Comparison of ENCODE assay signal across 10 cellular contexts in the genomic region with DNA sequence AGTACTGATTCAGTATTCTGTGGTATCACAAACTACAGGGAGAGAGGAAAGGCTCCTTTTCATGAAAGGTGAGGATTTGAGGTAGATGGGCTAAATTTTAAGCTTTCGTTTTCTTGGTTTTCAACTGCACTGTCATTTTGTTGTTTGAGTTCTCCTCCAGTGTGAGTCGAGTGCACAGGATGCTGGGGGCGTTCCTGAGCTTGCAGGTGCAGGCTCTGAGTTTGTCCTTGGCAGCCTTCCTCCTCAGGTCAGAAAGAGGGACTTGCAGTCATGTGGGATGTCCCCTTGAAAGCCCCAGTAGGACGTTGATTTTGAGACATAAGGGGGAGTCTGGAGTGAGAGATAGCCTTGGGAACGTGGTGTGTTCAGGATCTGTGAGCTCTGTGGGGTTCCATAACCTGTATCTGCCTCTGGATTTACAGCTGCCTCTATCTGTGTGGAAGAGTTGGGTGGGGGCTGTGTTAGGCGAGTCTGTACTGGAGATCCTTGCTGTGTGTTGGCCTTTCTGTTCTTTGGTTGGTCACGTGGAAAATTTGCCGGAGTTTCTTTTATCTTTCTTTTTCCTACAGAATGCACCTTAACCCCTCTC. TPM values are rescaled to one million over a fixed set of nuclear protein-coding genes. Genes with fewer than 3 reads are reported as not detected.
DNase-seq lines count a peak whose midpoint lies in the region; ATAC-seq lines count a peak whose summit lies in the region.
"Had no signal": no experiment of that assay in that cellular context is flagged by ENCODE, and none has a peak within 500 bp of the region (broad histone marks: within the 10 kb centered on the region; RNA-seq: fewer than 3 reads in every experiment).

No MANE protein-coding gene starts in this region.

- no peaks in the 10 kb centered on the region for H3K9me3 Mint-ChIP-seq in activated CD8-positive, alpha-beta memory T cell treated with anti-CD3 and anti-CD28 coated beads, Interleukin-2, amount 10 ng/mL, durations not matched to agents 7 days and 5 days (ENCODE audit: low read depth)
- H3K9me3 Mint-ChIP-seq in activated naive CD4-positive, alpha-beta T cell treated with anti-CD3 and anti-CD28 coated beads, Interleukin-2, amount 50 U/mL, for 72 hours, result no peaks in the 10 kb centered on the region
- H3K9me3 Mint-ChIP-seq in stimulated activated memory B cell treated with anti-CD40 and anti-IgM and Interleukin-4, amounts not matched to agents 10 μg/mL and 1 μg/mL and 100 μg/mL, for 72 hours, result no peaks in the 10 kb centered on the region

- no peak for DNase-seq in activated CD8-positive, alpha-beta memory T cell treated with anti-CD3 and anti-CD28 coated beads, Interleukin-2, amount 10 ng/mL, durations not matched to agents 7 days and 5 days
- DNase-seq in activated CD8-positive, alpha-beta memory T cell treated with anti-CD3 and anti-CD28 coated beads for 24 hours, result no peak
- peak in 1 of 2 donors; percentile 42 for DNase-seq in activated naive CD4-positive, alpha-beta T cell treated with anti-CD3 and anti-CD28 coated beads, Interleukin-2, amount 50 U/mL, for 72 hours (ENCODE audit: low spot score in 2 of 2)
- DNase-seq in posterior vena cava (ENCODE audit: low spot score) (no peak), NCI-H1048 (lab: John Stamatoyannopoulos, UW) (no peak), sciatic nerve (ENCODE audit: low spot score) (no peak)
- DNase-seq: left colon, NCI-H510A treated with DMSO at 0.1 percent for 48 hours had no signal

- H3K4me3 Mint-ChIP-seq in activated CD8-positive, alpha-beta memory T cell treated with anti-CD3 and anti-CD28 coated beads, Interleukin-2, amount 10 ng/mL, durations not matched to agents 7 days and 5 days, result no peak overlapping the region
- H3K4me3 Mint-ChIP-seq in stimulated activated memory B cell treated with anti-CD40 and anti-IgM and Interleukin-4, amounts not matched to agents 10 μg/mL and 1 μg/mL and 100 μg/mL, for 72 hours, result peak overlapping the region; percentile 3

- CTCF ChIA-PET in activated CD8-positive, alpha-beta memory T cell treated with anti-CD3 and anti-CD28 coated beads, Interleukin-2, amount 10 ng/mL, durations not matched to agents 7 days and 5 days (lab: Charles Lee), result interaction anchor here (0.7 to 0.8 kb wide), 3 partner anchors 20 to 65 kb away, joined by 3 to 4 read pairs (median 3); no protein-coding TSS in a partner anchor

- peak; percentile 33 for ATAC-seq in activated CD8-positive, alpha-beta memory T cell treated with anti-CD3 and anti-CD28 coated beads, Interleukin-2, amount 10 ng/mL, durations not matched to agents 7 days and 5 days
- ATAC-seq in HG02885 (IDR thresholded peaks at IDR 0.05; ENCODE audit: poor library complexity, unreplicated experiment), result peak; percentile 67
- ATAC-seq in activated naive CD4-positive, alpha-beta T cell treated with anti-CD3 and anti-CD28 coated beads, Interleukin-2, amount 50 U/mL, for 72 hours, result peak; percentile 59 to 79
- ATAC-seq in stimulated activated memory B cell treated with anti-CD40 and anti-IgM and Interleukin-4, amounts not matched to agents 10 μg/mL and 1 μg/mL and 100 μg/mL, for 72 hours, result peak; percentile 62
- ATAC-seq in sciatic nerve, result no peak
- ATAC-seq: left colon had no signal

- H3K27ac Mint-ChIP-seq in activated CD8-positive, alpha-beta memory T cell treated with anti-CD3 and anti-CD28 coated beads, Interleukin-2, amount 10 ng/mL, durations not matched to agents 7 days and 5 days, result peak overlapping the region; percentile 60
- H3K27ac Mint-ChIP-seq in activated naive CD4-positive, alpha-beta T cell treated with anti-CD3 and anti-CD28 coated beads, Interleukin-2, amount 50 U/mL, for 72 hours, result peak overlapping the region; percentile 60 to 96
- H3K27ac Mint-ChIP-seq in stimulated activated memory B cell treated with anti-CD40 and anti-IgM and Interleukin-4, amounts not matched to agents 10 μg/mL and 1 μg/mL and 100 μg/mL, for 72 hours, result peak overlapping the region; percentile 60

- intact Hi-C loops in posterior vena cava (cut with DNase I) (no loop called here), sciatic nerve (cut with DNase I) (no loop called here)

- H3K27me3 Mint-ChIP-seq in activated CD8-positive, alpha-beta memory T cell treated with anti-CD3 and anti-CD28 coated beads, Interleukin-2, amount 10 ng/mL, durations not matched to agents 7 days and 5 days, result no peaks in the 10 kb centered on the region
- no peaks in the 10 kb centered on the region for H3K27me3 Mint-ChIP-seq in stimulated activated memory B cell treated with anti-CD40 and anti-IgM and Interleukin-4, amounts not matched to agents 10 μg/mL and 1 μg/mL and 100 μg/mL, for 72 hours

- H3K4me1 Mint-ChIP-seq in activated CD8-positive, alpha-beta memory T cell treated with anti-CD3 and anti-CD28 coated beads, Interleukin-2, amount 10 ng/mL, durations not matched to agents 7 days and 5 days, result peaks cover 24% of the 10 kb centered on the region
- peaks cover 32% of the 10 kb centered on the region for H3K4me1 Mint-ChIP-seq in stimulated activated memory B cell treated with anti-CD40 and anti-IgM and Interleukin-4, amounts not matched to agents 10 μg/mL and 1 μg/mL and 100 μg/mL, for 72 hours

- peaks cover 15% of the 10 kb centered on the region for H3K36me3 Mint-ChIP-seq in activated CD8-positive, alpha-beta memory T cell treated with anti-CD3 and anti-CD28 coated beads, Interleukin-2, amount 10 ng/mL, durations not matched to agents 7 days and 5 days
- peaks cover 2 to 9% of the 10 kb centered on the region in 2 donors for H3K36me3 Mint-ChIP-seq in activated naive CD4-positive, alpha-beta T cell treated with anti-CD3 and anti-CD28 coated beads, Interleukin-2, amount 50 U/mL, for 72 hours
- H3K36me3 Mint-ChIP-seq in stimulated activated memory B cell treated with anti-CD40 and anti-IgM and Interleukin-4, amounts not matched to agents 10 μg/mL and 1 μg/mL and 100 μg/mL, for 72 hours, result peaks cover 20% of the 10 kb centered on the region

RNA-seq across cellular contexts. Expression of gene ZNF664, which starts 33.7 kb away (rescaled TPM):
- 10 to 100 TPM; 45.8 to 52.5 TPM for total RNA-seq in activated CD8-positive, alpha-beta memory T cell treated with anti-CD3 and anti-CD28 coated beads, Interleukin-2, amount 10 ng/mL, durations not matched to agents 7 days and 5 days
- total RNA-seq in activated naive CD4-positive, alpha-beta T cell treated with anti-CD3 and anti-CD28 coated beads, Interleukin-2, amount 50 U/mL, for 72 hours, result 10 to 100 TPM; 30.5 to 51.1 TPM
- 10 to 100 TPM; 55.1 to 56.4 TPM for total RNA-seq in posterior vena cava
- 74.6 TPM for total RNA-seq in sciatic nerve

RNA-seq across cellular contexts. Expression of gene CCDC92, which starts 34.0 kb away (rescaled TPM):
- 10 to 100 TPM; 16.4 to 19.8 TPM for total RNA-seq in activated CD8-positive, alpha-beta memory T cell treated with anti-CD3 and anti-CD28 coated beads, Interleukin-2, amount 10 ng/mL, durations not matched to agents 7 days and 5 days
- total RNA-seq in activated naive CD4-positive, alpha-beta T cell treated with anti-CD3 and anti-CD28 coated beads, Interleukin-2, amount 50 U/mL, for 72 hours, result 10 to 100 TPM in 1 of 2 donors, 1 to 10 TPM in 1; 2.6 to 13.7 TPM
- total RNA-seq in posterior vena cava (10 to 100 TPM; 37.4 to 52.3 TPM), sciatic nerve (49.2 TPM)
